Comparison of ENCODE assay signal across 10 cellular contexts in the genomic region with DNA sequence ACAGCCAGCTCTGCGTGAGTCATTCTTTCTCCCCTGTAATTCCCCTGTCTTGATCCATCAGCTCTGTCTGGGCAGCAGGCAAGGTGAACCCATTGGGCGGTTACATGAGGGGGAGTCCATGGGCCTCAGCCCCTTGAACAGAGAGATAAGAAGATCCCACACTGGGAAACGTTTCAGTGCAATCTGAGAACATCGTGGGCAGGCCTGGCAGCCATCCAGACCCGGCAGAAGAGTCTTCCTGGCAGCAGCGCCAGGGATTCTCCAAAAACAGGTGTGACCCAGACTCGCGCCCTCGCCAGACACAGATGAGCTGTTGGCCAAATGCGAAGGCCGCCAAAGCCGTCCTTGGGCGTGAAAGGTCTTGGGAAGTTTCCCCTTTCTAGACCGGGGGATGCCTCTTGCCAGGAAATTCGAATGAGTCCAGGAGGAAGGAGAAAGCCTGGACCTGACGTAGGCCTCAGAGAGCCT. TPM values are rescaled to one million over a fixed set of nuclear protein-coding genes. Genes with fewer than 3 reads are reported as not detected.
DNase-seq lines count a peak whose midpoint lies in the region; ATAC-seq and TF ChIP-seq lines count a peak whose summit lies in the region.
"Had no signal": no experiment of that assay in that cellular context is flagged by ENCODE, and none has a peak within 500 bp of the region (broad histone marks: within the 10 kb centered on the region; RNA-seq: fewer than 3 reads in every experiment).

No MANE protein-coding gene starts in this region.

- H3K9me3 Mint-ChIP-seq in activated T-helper 17 cell treated with anti-CD3 and anti-CD28 coated beads, Interleukin-2, amount 50 U/mL, for 72 hours, result no peaks in the 10 kb centered on the region
- no peaks in the 10 kb centered on the region for H3K9me3 Mint-ChIP-seq in activated CD8-positive, alpha-beta memory T cell treated with anti-CD3 and anti-CD28 coated beads, Interleukin-2, amount 10 ng/mL, durations not matched to agents 7 days and 5 days (ENCODE audit: low read depth)
- H3K9me3 Mint-ChIP-seq: CD4-positive, CD25-positive, alpha-beta regulatory T cell; naive thymus-derived CD4-positive, alpha-beta T cell had no signal

- H4K20me1 ChIP-seq in MM.1S (ENCODE audit: insufficient read depth, low read length), result no peaks in the 10 kb centered on the region

- H3K36me3 ChIP-seq in A673 (ENCODE audit: insufficient read depth, low read length, poor library complexity, severe bottlenecking) (no peaks in the 10 kb centered on the region), lung (ENCODE audit: control insufficient read depth in 2 of 2, insufficient read depth in 2 of 2, low read length in 2 of 2) (no peaks in the 10 kb centered on the region), MM.1S (replicated peaks; ENCODE audit: insufficient read depth, low read length) (no peaks in the 10 kb centered on the region)

- 54 to 61% methylated on average over 16 of the region's 16 CpGs for WGBS in lung, 2 donors

- H3K27me3 ChIP-seq in A673 (replicated peaks; ENCODE audit: insufficient read depth, low read depth, low read length, poor library complexity), result no peaks in the 10 kb centered on the region
- no peaks in the 10 kb centered on the region for H3K27me3 ChIP-seq in lung (ENCODE audit: control insufficient read depth, insufficient read depth)
- peaks cover 28% of the 10 kb centered on the region for H3K27me3 ChIP-seq in MM.1S (replicated peaks; ENCODE audit: insufficient read depth, low read length)

- intact Hi-C loops in A673 (cut with micrococcal nuclease; ENCODE audit: unreplicated experiment), result no loop called here

- H3K4me1 Mint-ChIP-seq in activated T-helper 17 cell treated with anti-CD3 and anti-CD28 coated beads, Interleukin-2, amount 50 U/mL, for 72 hours, result peaks cover 5% of the 10 kb centered on the region
- H3K4me1 Mint-ChIP-seq in activated CD8-positive, alpha-beta memory T cell treated with anti-CD3 and anti-CD28 coated beads, Interleukin-2, amount 10 ng/mL, durations not matched to agents 7 days and 5 days, result no peaks in the 10 kb centered on the region

- TF ChIP-seq POLR2A in GM18505 (IDR thresholded peaks at IDR 0.05; ENCODE audit: borderline replicate concordance, extremely low read depth, insufficient read depth, insufficient read length), result no peak

- H3K79me2 ChIP-seq in MM.1S (ENCODE audit: low read length), result no peaks in the 10 kb centered on the region

- H3K9me3 ChIP-seq in A673 (ENCODE audit: low read depth, low read length, poor library complexity, severe bottlenecking) (no peaks in the 10 kb centered on the region), lung (ENCODE audit: control insufficient read depth in 2 of 2, insufficient read depth in 1 of 2, low read length in 1 of 2) (no peaks in the 10 kb centered on the region), MM.1S (replicated peaks; ENCODE audit: insufficient read depth, low read length) (no peaks in the 10 kb centered on the region)

- H3K4me1 ChIP-seq in A673 (ENCODE audit: insufficient read depth, low read length, poor library complexity, severe bottlenecking) (peaks cover 26% of the 10 kb centered on the region), lung (ENCODE audit: control insufficient read depth in 2 of 2, insufficient read depth in 2 of 2, low read length in 2 of 2) (no peaks in the 10 kb centered on the region), MM.1S (ENCODE audit: low read length) (peaks cover 3% of the 10 kb centered on the region)

- H3K4me3 Mint-ChIP-seq in activated T-helper 17 cell treated with anti-CD3 and anti-CD28 coated beads, Interleukin-2, amount 50 U/mL, for 72 hours, result peak overlapping the region; percentile 23
- no peak overlapping the region for H3K4me3 Mint-ChIP-seq in activated CD8-positive, alpha-beta memory T cell treated with anti-CD3 and anti-CD28 coated beads, Interleukin-2, amount 10 ng/mL, durations not matched to agents 7 days and 5 days
- H3K4me3 Mint-ChIP-seq: CD4-positive, CD25-positive, alpha-beta regulatory T cell; naive thymus-derived CD4-positive, alpha-beta T cell had no signal

- H3K36me3 Mint-ChIP-seq in activated T-helper 17 cell treated with anti-CD3 and anti-CD28 coated beads, Interleukin-2, amount 50 U/mL, for 72 hours (ENCODE audit: low read depth), result no peaks in the 10 kb centered on the region
- no peaks in the 10 kb centered on the region for H3K36me3 Mint-ChIP-seq in activated CD8-positive, alpha-beta memory T cell treated with anti-CD3 and anti-CD28 coated beads, Interleukin-2, amount 10 ng/mL, durations not matched to agents 7 days and 5 days
- H3K36me3 Mint-ChIP-seq: CD4-positive, CD25-positive, alpha-beta regulatory T cell; naive thymus-derived CD4-positive, alpha-beta T cell had no signal

- peak; percentile 51 for DNase-seq in A673 (ENCODE audit: low spot score)
- DNase-seq in NCI-H128 (lab: John Stamatoyannopoulos, UW; ENCODE audit: unreplicated experiment), result peak; percentile 74
- no peak for DNase-seq in lung (ENCODE audit: low spot score)
- no peak for DNase-seq in MM.1S
- no peak for DNase-seq in activated CD8-positive, alpha-beta memory T cell treated with anti-CD3 and anti-CD28 coated beads, Interleukin-2, amount 10 ng/mL, durations not matched to agents 7 days and 5 days
- no peak for DNase-seq in NCI-H774 (lab: John Stamatoyannopoulos, UW)
- DNase-seq: CD4-positive, CD25-positive, alpha-beta regulatory T cell; naive thymus-derived CD4-positive, alpha-beta T cell had no signal

- peak; percentile 83 for ATAC-seq in activated T-helper 17 cell treated with anti-CD3 and anti-CD28 coated beads, Interleukin-2, amount 50 U/mL, for 72 hours (replicated peaks)
- peak; percentile 25 for ATAC-seq in lung (ENCODE audit: insufficient read depth, low FRiP score)
- no peak for ATAC-seq in GM18505 (IDR thresholded peaks at IDR 0.05; ENCODE audit: unreplicated experiment)
- no peak for ATAC-seq in activated CD8-positive, alpha-beta memory T cell treated with anti-CD3 and anti-CD28 coated beads, Interleukin-2, amount 10 ng/mL, durations not matched to agents 7 days and 5 days
- ATAC-seq: naive thymus-derived CD4-positive, alpha-beta T cell had no signal

- H3K27ac ChIP-seq in A673 (ENCODE audit: low read depth, low read length, poor library complexity, severe bottlenecking) (no peak overlapping the region), lung (ENCODE audit: low read depth in 1 of 2, low read length in 1 of 2) (peak overlapping the region; percentile 10 to 61), MM.1S (ENCODE audit: low read length) (no peak overlapping the region)

- H3K27me3 Mint-ChIP-seq in activated T-helper 17 cell treated with anti-CD3 and anti-CD28 coated beads, Interleukin-2, amount 50 U/mL, for 72 hours, result no peaks in the 10 kb centered on the region
- H3K27me3 Mint-ChIP-seq in activated CD8-positive, alpha-beta memory T cell treated with anti-CD3 and anti-CD28 coated beads, Interleukin-2, amount 10 ng/mL, durations not matched to agents 7 days and 5 days, result peaks cover 2% of the 10 kb centered on the region
- H3K27me3 Mint-ChIP-seq: CD4-positive, CD25-positive, alpha-beta regulatory T cell had no signal

- no peaks in the 10 kb centered on the region for H3F3A ChIP-seq in MM.1S (ENCODE audit: insufficient read depth, low read length)

- no peak overlapping the region for H3K4me2 ChIP-seq in MM.1S (ENCODE audit: low read depth, low read length)

- CTCF ChIA-PET in A673 (lab: Charles Lee), result interaction anchor here (1.1 kb wide), 1 partner anchor 56 kb away, joined by 4 read pairs; no protein-coding TSS in a partner anchor
- CTCF ChIA-PET in activated CD8-positive, alpha-beta memory T cell treated with anti-CD3 and anti-CD28 coated beads, Interleukin-2, amount 10 ng/mL, durations not matched to agents 7 days and 5 days (lab: Charles Lee), result no interaction called here

- POLR2A ChIA-PET in A673 (lab: Charles Lee; ENCODE audit: low non-redundant PET), result no interaction called here

- H3K9me2 ChIP-seq in MM.1S (replicated peaks; ENCODE audit: insufficient read depth, low read length), result no peaks in the 10 kb centered on the region

- H2AFZ ChIP-seq in MM.1S (ENCODE audit: low read length), result no peak overlapping the region

- no peak overlapping the region for H3K4me3 ChIP-seq in A673 (ENCODE audit: low read depth, low read length, poor library complexity, severe bottlenecking)
- no peak overlapping the region for H3K4me3 ChIP-seq in lung
- no peak overlapping the region for H3K4me3 ChIP-seq in MM.1S (ENCODE audit: low read length)

- TF ChIP-seq CTCF in A673 (conservative IDR thresholded peaks at IDR 0.05; ENCODE audit: low read depth, low read length), result no peak
- TF ChIP-seq CTCF in lung (IDR thresholded peaks at IDR 0.05; ENCODE audit: control extremely low read depth, extremely low read depth), result no peak
- TF ChIP-seq CTCF in MM.1S (IDR thresholded peaks at IDR 0.05; ENCODE audit: low read length), result no peak

- H3K27ac Mint-ChIP-seq in activated T-helper 17 cell treated with anti-CD3 and anti-CD28 coated beads, Interleukin-2, amount 50 U/mL, for 72 hours, result no peak overlapping the region
- H3K27ac Mint-ChIP-seq in activated CD8-positive, alpha-beta memory T cell treated with anti-CD3 and anti-CD28 coated beads, Interleukin-2, amount 10 ng/mL, durations not matched to agents 7 days and 5 days, result no peak overlapping the region
- H3K27ac Mint-ChIP-seq: CD4-positive, CD25-positive, alpha-beta regulatory T cell had no signal

- BruUV-seq in A673 (replicated peaks; lab: Mats Ljungman, UMichigan), result no TSS peak

- H3K9ac ChIP-seq in MM.1S (ENCODE audit: low read length), result no peak overlapping the region

RNA-seq across cellular contexts. Expression of a gene that starts 6.4 kb away (rescaled TPM):
- total RNA-seq in A673 (2021), result 45.2 and 55.5 TPM in 2 replicates
- 10 to 100 TPM; 17.6 to 28.2 TPM for total RNA-seq in activated T-helper 17 cell treated with anti-CD3 and anti-CD28 coated beads, Interleukin-2, amount 50 U/mL, for 72 hours
- total RNA-seq in lung, result 10 to 100 TPM; 42.8 to 50.4 TPM
- polyA plus RNA-seq in lung, result 10 to 100 TPM; 14.8 to 36.9 TPM
- total RNA-seq in activated CD8-positive, alpha-beta memory T cell treated with anti-CD3 and anti-CD28 coated beads, Interleukin-2, amount 10 ng/mL, durations not matched to agents 7 days and 5 days, result 10 to 100 TPM in 1 of 2 experiments, 1 to 10 TPM in 1; 6.6 to 12.2 TPM

Comparison
In these comparisons a context has a peak if more than half of its experiments do, and no peak if none do; other contexts are left out.
1. DNase-seq: peak in A673 (single experiment) and NCI-H128 (single experiment); none in lung (single experiment), MM.1S (single experiment), activated CD8-positive, alpha-beta memory T cell treated with anti-CD3 and anti-CD28 coated beads, Interleukin-2, amount 10 ng/mL, durations not matched to agents 7 days and 5 days (single experiment) and NCI-H774 (single experiment).
2. H3K27ac ChIP-seq: peak in lung (2 of 2); none in A673 (single experiment) and MM.1S (single experiment).
3. ATAC-seq: peak in activated T-helper 17 cell treated with anti-CD3 and anti-CD28 coated beads, Interleukin-2, amount 50 U/mL, for 72 hours (single experiment) and lung (single experiment); none in GM18505 (single experiment) and activated CD8-positive, alpha-beta memory T cell treated with anti-CD3 and anti-CD28 coated beads, Interleukin-2, amount 10 ng/mL, durations not matched to agents 7 days and 5 days (single experiment).